ENCODE assay signal across 8 cellular contexts in the genomic region with DNA sequence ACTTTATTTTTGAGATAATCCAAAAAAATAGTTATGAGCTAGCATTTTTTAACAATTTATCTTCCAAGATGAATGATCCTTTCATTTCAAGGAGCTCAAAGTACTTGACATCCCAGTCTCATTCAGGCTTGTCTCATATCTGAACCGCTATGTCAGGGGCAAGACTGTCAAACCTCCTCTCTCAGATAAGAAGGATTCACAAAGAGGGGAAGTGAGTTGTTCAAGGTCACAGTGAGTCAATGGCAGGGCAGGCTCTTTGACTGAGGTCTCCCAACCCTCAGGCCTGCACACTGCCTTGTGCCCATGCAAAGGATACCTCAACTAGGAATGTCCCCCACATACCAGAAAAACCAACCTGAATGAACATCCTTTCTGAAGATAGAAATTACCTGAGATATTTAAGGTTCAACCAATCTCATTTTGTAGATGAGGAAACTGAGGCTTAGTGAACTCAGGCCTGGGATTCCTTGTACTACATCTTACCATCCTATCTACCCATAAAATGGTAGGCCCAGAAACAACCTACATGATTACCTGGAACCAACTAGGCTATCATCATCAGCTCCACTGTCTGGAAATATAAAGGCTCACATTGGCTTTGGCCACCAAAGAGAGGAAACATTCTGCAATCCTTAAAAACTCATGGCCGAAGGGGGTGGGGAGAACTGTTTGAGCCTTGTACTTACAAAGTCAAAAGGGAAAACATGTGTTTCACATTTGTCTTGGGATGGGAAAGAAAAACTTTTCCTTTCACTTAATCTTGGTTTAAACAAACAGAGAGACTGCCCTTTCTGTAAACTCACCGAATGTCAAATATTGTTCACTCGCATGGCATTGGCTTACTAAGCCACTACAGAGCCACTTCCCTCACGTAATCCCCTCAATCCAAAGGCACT. TPM values are rescaled to one million over a fixed set of nuclear protein-coding genes. Genes with fewer than 3 reads are reported as not detected.
A peak's percentile ranks its signal among the peaks of the same experiment; 100 is the strongest.
DNase-seq lines count a peak whose midpoint lies in the region; ATAC-seq and TF ChIP-seq lines count a peak whose summit lies in the region.

No MANE protein-coding gene starts in this region.

- CTCF ChIA-PET in CD8-positive, alpha-beta memory T cell (lab: Charles Lee) = interaction anchor here (0.9 kb wide), 1 partner anchor 17 kb away, joined by 3 read pairs; no protein-coding TSS in a partner anchor
- CTCF ChIA-PET in PC-3 (lab: Charles Lee) = interaction anchor here (0.5 kb wide), 1 partner anchor 83 kb away, joined by 3 read pairs; no protein-coding TSS in a partner anchor

- no peak overlapping the region for H2AFZ ChIP-seq in PC-3 (ENCODE audit: low read length)

- BruUV-seq in PC-3 (replicated peaks; lab: Mats Ljungman, UMichigan) = TSS peak; percentile 78

- H3K4me1 ChIP-seq in CD8-positive, alpha-beta memory T cell (ENCODE audit: insufficient read depth, low read length) = peaks cover 11% of the 10 kb centered on the region
- H3K4me1 ChIP-seq in PC-3 (ENCODE audit: insufficient read depth, low read length) (peaks cover 61% of the 10 kb centered on the region), duodenal mucosa (ENCODE audit: control insufficient read depth in 1 of 2, insufficient read depth in 2 of 2, low read length in 2 of 2) (peaks cover 18 to 19% of the 10 kb centered on the region in 2 donors), neutrophil (ENCODE audit: control insufficient read depth in 1 of 2, insufficient read depth in 1 of 2, low read depth in 1 of 2, low read length in 1 of 2) (peaks cover 88 to 89% of the 10 kb centered on the region in 2 experiments), BE2C (no peaks in the 10 kb centered on the region)

- intact Hi-C loops in PC-3 (cut with micrococcal nuclease) = loop anchor here (1.0 to 2.0 kb wide), 3 partner anchors 10 to 58 kb away; no protein-coding TSS in a partner anchor

- no peaks in the 10 kb centered on the region for H3K9me3 ChIP-seq in CD8-positive, alpha-beta memory T cell (ENCODE audit: low read length)
- H3K9me3 ChIP-seq in PC-3 (ENCODE audit: low read length) (no peaks in the 10 kb centered on the region), duodenal mucosa (ENCODE audit: control insufficient read depth in 1 of 2, low read length in 2 of 2) (no peaks in the 10 kb centered on the region), neutrophil (no peaks in the 10 kb centered on the region), BE2C (no peaks in the 10 kb centered on the region)

- no peaks in the 10 kb centered on the region for H3K9me3 Mint-ChIP-seq in CD8-positive, alpha-beta memory T cell

- peak overlapping the region; percentile 92 for H3K9ac ChIP-seq in PC-3 (ENCODE audit: low read length)
- peak overlapping the region in 1 of 2 donors; percentile 38 for H3K9ac ChIP-seq in duodenal mucosa (ENCODE audit: low read depth in 1 of 2, low read length in 2 of 2)

- no peak for DNase-seq in CD8-positive, alpha-beta memory T cell
- peak; percentile 96 for DNase-seq in PC-3
- DNase-seq in BE2C = no peak

- no peaks in the 10 kb centered on the region for H4K20me1 ChIP-seq in PC-3 (ENCODE audit: low read length)

- POLR2A ChIA-PET in CD8-positive, alpha-beta memory T cell (lab: Charles Lee) = no interaction called here
- POLR2A ChIA-PET in PC-3 (lab: Charles Lee; ENCODE audit: unreplicated experiment) = interaction anchor here (0.8 to 1.7 kb wide), 6 partner anchors 10 to 54 kb away, joined by 3 to 17 read pairs (median 5); no protein-coding TSS in a partner anchor

- ATAC-seq in PC-3 (no peak; the same call in 1 of the 2 replicates), GM21526 (IDR thresholded peaks at IDR 0.05; ENCODE audit: low FRiP score, unreplicated experiment) (no peak), HG03108 (IDR thresholded peaks at IDR 0.05; ENCODE audit: unreplicated experiment) (no peak), HG02852 (IDR thresholded peaks at IDR 0.05; ENCODE audit: unreplicated experiment) (no peak)

- TF ChIP-seq CTCF in PC-3 (conservative IDR thresholded peaks at IDR 0.05; ENCODE audit: low read depth, low read length) = no peak
- no peak for TF ChIP-seq CTCF in neutrophil (IDR thresholded peaks at IDR 0.05)
- TF ChIP-seq CTCF in BE2C (IDR thresholded peaks at IDR 0.05; ENCODE audit: low read depth, low read length) = no peak

- H3F3A ChIP-seq in PC-3 (ENCODE audit: low read length, unreplicated experiment) = peaks cover 25% of the 10 kb centered on the region

- no peak overlapping the region for H3K4me3 ChIP-seq in CD8-positive, alpha-beta memory T cell (ENCODE audit: low read length)
- H3K4me3 ChIP-seq in PC-3 (ENCODE audit: low read length) (no peak overlapping the region), duodenal mucosa (ENCODE audit: low read depth in 1 of 2, low read length in 2 of 2) (no peak overlapping the region), neutrophil (ENCODE audit: low read depth in 1 of 2, low read length in 1 of 2) (peak overlapping the region; percentile 48 to 53), BE2C (ENCODE audit: low read depth, low read length) (no peak overlapping the region)

- peak overlapping the region; percentile 38 for H3K4me2 ChIP-seq in PC-3 (ENCODE audit: low read length)

- H3K27me3 ChIP-seq in CD8-positive, alpha-beta memory T cell (ENCODE audit: insufficient read depth, low read length, poor library complexity, severe bottlenecking) = no peaks in the 10 kb centered on the region
- H3K27me3 ChIP-seq in PC-3 (ENCODE audit: low read length) (no peaks in the 10 kb centered on the region), duodenal mucosa (ENCODE audit: control insufficient read depth in 1 of 2, insufficient read depth in 2 of 2, low read length in 2 of 2) (no peaks in the 10 kb centered on the region), neutrophil (no peaks in the 10 kb centered on the region), BE2C (no peaks in the 10 kb centered on the region)

- no peaks in the 10 kb centered on the region for H3K36me3 ChIP-seq in CD8-positive, alpha-beta memory T cell (ENCODE audit: insufficient read depth, low read length)
- H3K36me3 ChIP-seq in PC-3 (ENCODE audit: low read depth, low read length) (no peaks in the 10 kb centered on the region), duodenal mucosa (ENCODE audit: control insufficient read depth in 1 of 2, insufficient read depth in 2 of 2, low read length in 2 of 2) (no peaks in the 10 kb centered on the region), neutrophil (no peaks in the 10 kb centered on the region), BE2C (no peaks in the 10 kb centered on the region)

- H3K79me2 ChIP-seq in PC-3 (ENCODE audit: low read length) = no peaks in the 10 kb centered on the region

- H3K27ac Mint-ChIP-seq in CD8-positive, alpha-beta memory T cell = peak overlapping the region in 6 of 8 donors; percentile 51 to 92 (median 74)

- H3K36me3 Mint-ChIP-seq in CD8-positive, alpha-beta memory T cell = no peaks in the 10 kb centered on the region

- peaks cover 0 to 7% of the 10 kb centered on the region in 2 donors for H3K27me3 Mint-ChIP-seq in CD8-positive, alpha-beta memory T cell

- H3K9me2 ChIP-seq in PC-3 (replicated peaks; ENCODE audit: low read length) = no peaks in the 10 kb centered on the region

- no peak overlapping the region for H3K27ac ChIP-seq in CD8-positive, alpha-beta memory T cell (ENCODE audit: low read depth, low read length)
- peak overlapping the region; percentile 99 for H3K27ac ChIP-seq in PC-3 (ENCODE audit: low read length)
- peak overlapping the region; percentile 17 for H3K27ac ChIP-seq in duodenal mucosa (ENCODE audit: low read depth, low read length)
- H3K27ac ChIP-seq in neutrophil = peak overlapping the region; percentile 96

- no peak overlapping the region for H3K4me3 Mint-ChIP-seq in CD8-positive, alpha-beta memory T cell

- H3K4me1 Mint-ChIP-seq in CD8-positive, alpha-beta memory T cell = peaks cover 21 to 27% (median 26%) of the 10 kb centered on the region in 3 donors

RNA-seq across cellular contexts. Expression of gene LIF, which starts 51.1 kb away (rescaled TPM):
- 10 to 100 TPM; 87.5 to 88.6 TPM for total RNA-seq in CD8-positive, alpha-beta memory T cell
- not detected for polyA plus RNA-seq in CD8-positive, alpha-beta memory T cell
- 64.1 and 71.6 TPM in 2 replicates for total RNA-seq in PC-3 (2014; rRNA removed)
- polyA plus RNA-seq in BE2C (2012; ENCODE audit: insufficient read depth, insufficient read length, low read depth) = 1.8 TPM

Comparison
In these comparisons a context has a peak if more than half of its experiments do, and no peak if none do; other contexts are left out.
1. H3K4me3 ChIP-seq: peak in neutrophil (2 of 2); none in CD8-positive, alpha-beta memory T cell (single experiment), PC-3 (single experiment), duodenal mucosa (0 of 2) and BE2C (single experiment).